ENCODE assay signal across 8 cellular contexts in genomic region chr21:34074283-34075098, GRCh38. TPM values are rescaled to one million over a fixed set of nuclear protein-coding genes. Genes with fewer than 3 reads are reported as not detected.
A peak's percentile ranks its signal among the peaks of the same experiment; 100 is the strongest.
DNase-seq lines count a peak whose midpoint lies in the region; ATAC-seq and TF ChIP-seq lines count a peak whose summit lies in the region.

No MANE protein-coding gene starts in this region.

- TF ChIP-seq CTCF in GM06990 (IDR thresholded peaks at IDR 0.05; ENCODE audit: insufficient read depth, low read length, poor library complexity, severe bottlenecking) (no peak), chondrocyte (IDR thresholded peaks at IDR 0.05) (peak; percentile 46)

- peaks cover 8% of the 10 kb centered on the region for H3K36me3 Mint-ChIP-seq in chondrocyte (ENCODE audit: low read depth)

- no peak overlapping the region for H4K5ac ChIP-seq in mesendoderm (ENCODE audit: low read length)

- H2BK5ac ChIP-seq in mesendoderm (ENCODE audit: low read length): no peak overlapping the region

- H3K23ac ChIP-seq in mesendoderm (ENCODE audit: low read length): no peak overlapping the region

- H3K4me3 Mint-ChIP-seq in chondrocyte (ENCODE audit: unreplicated experiment): peak overlapping the region; percentile 93

- H3K4ac ChIP-seq in mesendoderm (ENCODE audit: low read depth, low read length): peak overlapping the region; percentile 86

- H2BK120ac ChIP-seq in mesendoderm (ENCODE audit: low read depth, low read length): peak overlapping the region; percentile 69

- peaks cover 13% of the 10 kb centered on the region for H3K79me1 ChIP-seq in mesendoderm (ENCODE audit: low read length)

- H3K79me2 ChIP-seq in mesendoderm (ENCODE audit: control insufficient read depth, insufficient read depth, low read length): peaks cover 33% of the 10 kb centered on the region

- H3K56ac ChIP-seq in mesendoderm (ENCODE audit: low read length): peak overlapping the region; percentile 75

- peak overlapping the region; percentile 88 for H3K4me3 ChIP-seq in GM06990 (replicated peaks; ENCODE audit: low read depth, low read length)
- peak overlapping the region; percentile 67 for H3K4me3 ChIP-seq in mesendoderm (ENCODE audit: low read length)

- peak overlapping the region; percentile 88 for H3K27ac Mint-ChIP-seq in chondrocyte (ENCODE audit: unreplicated experiment)

- peaks cover 2% of the 10 kb centered on the region for H3K36me3 ChIP-seq in GM06990 (ENCODE audit: control insufficient read depth, insufficient read depth, low read length)
- no peaks in the 10 kb centered on the region for H3K36me3 ChIP-seq in mesendoderm (ENCODE audit: control insufficient read depth, insufficient read depth, low read length)

- H4K8ac ChIP-seq in mesendoderm (ENCODE audit: low read depth, low read length): no peak overlapping the region

- no peaks in the 10 kb centered on the region for H3K9me3 Mint-ChIP-seq in chondrocyte (ENCODE audit: low read depth)

- peak overlapping the region; percentile 85 for H3K18ac ChIP-seq in mesendoderm (ENCODE audit: low read length)

- H2BK15ac ChIP-seq in mesendoderm (replicated peaks; ENCODE audit: low read depth): no peak overlapping the region

- peak overlapping the region; percentile 83 for H3K9ac ChIP-seq in mesendoderm (ENCODE audit: low read length)

- WGBS in mesendoderm (ENCODE audit: extremely low coverage, insufficient coverage, low lambda C conversion rate): no CpG with 5 or more reads among the region's 32 CpGs

- no peaks in the 10 kb centered on the region for H3K27me3 Mint-ChIP-seq in chondrocyte (ENCODE audit: low read depth)

- H3K4me1 Mint-ChIP-seq in chondrocyte (ENCODE audit: low read depth): peaks cover 51% of the 10 kb centered on the region

- ATAC-seq in GM21737 (IDR thresholded peaks at IDR 0.05; ENCODE audit: unreplicated experiment): no peak

- no peak overlapping the region for H2AK5ac ChIP-seq in mesendoderm (ENCODE audit: low read length)

- DNase-seq in GM06990 (ENCODE audit: extremely low read depth, insufficient read length): peak; percentile 34
- peak; percentile 19 for DNase-seq in NCI-H526 treated with DMSO at 0.1 percent for 48 hours (lab: John Stamatoyannopoulos, UW)
- DNase-seq in chondrocyte (ENCODE audit: low spot score): no peak
- peak; percentile 85 for DNase-seq in mesendoderm
- no peak for DNase-seq in foreskin melanocyte
- DNase-seq in caudate nucleus (lab: John Stamatoyannopoulos, UW): no peak
- no peak for DNase-seq in activated CD4-positive, CD25-positive, alpha-beta regulatory T cell treated with anti-CD3 and anti-CD28 coated beads, Interleukin-2, amount 50 U/mL, for 72 hours

- H3K4me2 ChIP-seq in mesendoderm (ENCODE audit: low read length): peak overlapping the region; percentile 71

- H3K27ac ChIP-seq in mesendoderm (ENCODE audit: low read depth, low read length) (peak overlapping the region; percentile 90), caudate nucleus (ENCODE audit: low read depth, low read length) (no peak overlapping the region)

- H3K27me3 ChIP-seq in GM06990 (replicated peaks; ENCODE audit: control insufficient read depth, insufficient read depth, low read length): no peaks in the 10 kb centered on the region
- H3K27me3 ChIP-seq in mesendoderm (ENCODE audit: insufficient read depth, low read length, poor library complexity): no peaks in the 10 kb centered on the region

- peaks cover 12% of the 10 kb centered on the region for H3K4me1 ChIP-seq in mesendoderm (ENCODE audit: control insufficient read depth, low read depth, low read length)

RNA-seq across cellular contexts. Expression of gene MRPS6, which starts 1.1 kb away (rescaled TPM):
- 102 to 106 TPM (median 104 TPM) in 3 replicates for total RNA-seq in chondrocyte
- polyA plus RNA-seq in mesendoderm (2013, experiment 1 of 2): 190 TPM
- 187 TPM for polyA plus RNA-seq in mesendoderm (2013, experiment 2 of 2)

RNA-seq across cellular contexts. Expression of gene SLC5A3, which starts 1.1 kb away (rescaled TPM):
- 47.6 to 92.7 TPM (median 48.0 TPM) in 3 replicates for total RNA-seq in chondrocyte
- polyA plus RNA-seq in mesendoderm (2013, experiment 1 of 2): 2.9 TPM
- 2.9 TPM for polyA plus RNA-seq in mesendoderm (2013, experiment 2 of 2)

Comparison
In these comparisons a context has a peak if more than half of its experiments do, and no peak if none do; other contexts are left out.
1. DNase-seq: peak in GM06990 (single experiment), NCI-H526 treated with DMSO at 0.1 percent for 48 hours (single experiment) and mesendoderm (single experiment); none in chondrocyte (single experiment), foreskin melanocyte (single experiment), caudate nucleus (0 of 61) and activated CD4-positive, CD25-positive, alpha-beta regulatory T cell treated with anti-CD3 and anti-CD28 coated beads, Interleukin-2, amount 50 U/mL, for 72 hours (single experiment).